In the genomic region with DNA sequence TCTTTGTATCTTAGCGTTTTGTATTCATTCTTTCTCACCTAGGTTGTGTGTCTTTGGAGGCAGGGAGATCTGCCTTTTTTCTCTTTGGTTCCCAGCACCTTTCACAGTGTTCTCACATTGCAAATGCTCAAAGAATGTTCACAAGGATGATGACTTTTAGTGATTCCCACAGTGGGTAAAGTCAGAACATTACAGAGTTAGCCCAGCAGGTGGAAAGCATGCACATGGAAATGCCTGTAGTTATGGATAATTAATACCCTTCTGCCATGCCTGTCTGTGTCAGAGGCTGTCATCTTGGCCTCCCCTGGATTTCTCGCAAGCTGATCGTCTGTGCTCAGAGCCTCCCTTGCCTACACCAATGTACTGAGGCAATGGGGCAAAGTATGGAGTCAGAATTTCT, we compare ENCODE assay signal across 11 cellular contexts.
DNase-seq lines count a peak whose midpoint lies in the region; ATAC-seq, FAIRE-seq and TF ChIP-seq lines count a peak whose summit lies in the region.
"Had no signal": no experiment of that assay in that cellular context is flagged by ENCODE, and none has a peak within 500 bp of the region (broad histone marks: within the 10 kb centered on the region; RNA-seq: fewer than 3 reads in every experiment).

No MANE protein-coding gene starts in this region.

- H3K36me3 Mint-ChIP-seq in astrocyte (ENCODE audit: low read depth, unreplicated experiment) = no peaks in the 10 kb centered on the region
- H3K36me3 Mint-ChIP-seq in neural progenitor cell = no peaks in the 10 kb centered on the region

- POLR2A ChIA-PET in A673 (lab: Charles Lee; ENCODE audit: low non-redundant PET) = interaction anchor here (0.5 kb wide), 1 partner anchor 8 kb away, joined by 7 read pairs; no protein-coding TSS in a partner anchor

- no peaks in the 10 kb centered on the region for H3F3A ChIP-seq in neural progenitor cell (ENCODE audit: low read depth)

- peaks cover 1% of the 10 kb centered on the region for H3K27me3 Mint-ChIP-seq in astrocyte (ENCODE audit: low read depth, unreplicated experiment)
- no peaks in the 10 kb centered on the region for H3K27me3 Mint-ChIP-seq in neural progenitor cell (ENCODE audit: insufficient read depth, low read depth)
- H3K27me3 Mint-ChIP-seq: stimulated activated naive CD8-positive, alpha-beta T cell treated with anti-CD3 and anti-CD28 coated beads, Interleukin-15, amount 100 ng/mL, for 72 hours had no signal

- no peak overlapping the region for H3K9ac ChIP-seq in astrocyte (ENCODE audit: low read length)
- no peak overlapping the region for H3K9ac ChIP-seq in neural progenitor cell

- CTCF ChIA-PET in A673 (lab: Charles Lee) = no interaction called here

- no peak for ATAC-seq in GM21737 (IDR thresholded peaks at IDR 0.05; ENCODE audit: unreplicated experiment)
- ATAC-seq: stimulated activated naive CD8-positive, alpha-beta T cell treated with anti-CD3 and anti-CD28 coated beads, Interleukin-15, amount 100 ng/mL, for 72 hours had no signal

- H3K9me3 Mint-ChIP-seq in astrocyte (ENCODE audit: unreplicated experiment) (no peaks in the 10 kb centered on the region), neural progenitor cell (no peaks in the 10 kb centered on the region)
- H3K9me3 Mint-ChIP-seq: stimulated activated naive CD8-positive, alpha-beta T cell treated with anti-CD3 and anti-CD28 coated beads, Interleukin-15, amount 100 ng/mL, for 72 hours had no signal

- H3K27me3 ChIP-seq in A673 (replicated peaks; ENCODE audit: insufficient read depth, low read depth, low read length, poor library complexity) = no peaks in the 10 kb centered on the region
- H3K27me3 ChIP-seq in astrocyte (ENCODE audit: insufficient read depth, low read length) = no peaks in the 10 kb centered on the region
- no peaks in the 10 kb centered on the region for H3K27me3 ChIP-seq in kidney epithelial cell (ENCODE audit: control insufficient read depth, insufficient read depth, low read length)
- H3K27me3 ChIP-seq in neural progenitor cell = no peaks in the 10 kb centered on the region

- TF ChIP-seq CTCF in A673 (conservative IDR thresholded peaks at IDR 0.05; ENCODE audit: low read depth, low read length) (peak; percentile 30; the same call in 1 of the 2 replicates), astrocyte (IDR thresholded peaks at IDR 0.05; ENCODE audit: insufficient read depth, low read depth, low read length) (peak; percentile 10), kidney epithelial cell (IDR thresholded peaks at IDR 0.05; ENCODE audit: insufficient read depth, low read length, poor library complexity, severe bottlenecking) (peak; percentile 19), neural progenitor cell (IDR thresholded peaks at IDR 0.05) (no peak)

- H3K4me2 ChIP-seq in astrocyte (ENCODE audit: low read length) = no peak overlapping the region
- no peak overlapping the region for H3K4me2 ChIP-seq in neural progenitor cell

- H3K9me3 ChIP-seq in A673 (ENCODE audit: low read depth, low read length, poor library complexity, severe bottlenecking) (no peaks in the 10 kb centered on the region), astrocyte (ENCODE audit: insufficient read depth, low read depth, low read length) (no peaks in the 10 kb centered on the region), neural progenitor cell (ENCODE audit: low read depth) (no peaks in the 10 kb centered on the region)

- no peak overlapping the region for H3K27ac Mint-ChIP-seq in astrocyte (ENCODE audit: unreplicated experiment)
- H3K27ac Mint-ChIP-seq in neural progenitor cell = no peak overlapping the region
- H3K27ac Mint-ChIP-seq: stimulated activated naive CD8-positive, alpha-beta T cell treated with anti-CD3 and anti-CD28 coated beads, Interleukin-15, amount 100 ng/mL, for 72 hours had no signal

- no peak overlapping the region for H3K27ac ChIP-seq in A673 (ENCODE audit: low read depth, low read length, poor library complexity, severe bottlenecking)
- no peak overlapping the region for H3K27ac ChIP-seq in astrocyte (ENCODE audit: low read depth, low read length)
- H3K27ac ChIP-seq in neural progenitor cell = no peak overlapping the region

- H2AFZ ChIP-seq in astrocyte (ENCODE audit: low read depth, low read length) (no peak overlapping the region), neural progenitor cell (replicated peaks) (no peak overlapping the region)

- H3K4me3 Mint-ChIP-seq in astrocyte (ENCODE audit: unreplicated experiment) (no peak overlapping the region), neural progenitor cell (no peak overlapping the region)
- H3K4me3 Mint-ChIP-seq: stimulated activated naive CD8-positive, alpha-beta T cell treated with anti-CD3 and anti-CD28 coated beads, Interleukin-15, amount 100 ng/mL, for 72 hours had no signal

- H3K36me3 ChIP-seq in A673 (ENCODE audit: insufficient read depth, low read length, poor library complexity, severe bottlenecking) = no peaks in the 10 kb centered on the region
- no peaks in the 10 kb centered on the region for H3K36me3 ChIP-seq in astrocyte (ENCODE audit: insufficient read depth, low read length)
- H3K36me3 ChIP-seq in kidney epithelial cell (ENCODE audit: control insufficient read depth, insufficient read depth, low read length) = no peaks in the 10 kb centered on the region
- no peaks in the 10 kb centered on the region for H3K36me3 ChIP-seq in neural progenitor cell

- FAIRE-seq in astrocyte (lab: Jason Lieb, UNC) = no peak

- BruUV-seq in A673 (replicated peaks; lab: Mats Ljungman, UMichigan) = no TSS peak

- H3K4me3 ChIP-seq in A673 (ENCODE audit: low read depth, low read length, poor library complexity, severe bottlenecking) (no peak overlapping the region), astrocyte (ENCODE audit: insufficient read depth, low read depth, low read length) (no peak overlapping the region), kidney epithelial cell (ENCODE audit: low read depth, low read length) (no peak overlapping the region), neural progenitor cell (no peak overlapping the region)

- H3K79me2 ChIP-seq in astrocyte (ENCODE audit: insufficient read depth, low read length) (no peaks in the 10 kb centered on the region), neural progenitor cell (ENCODE audit: low read depth) (no peaks in the 10 kb centered on the region)

- H3K4me1 ChIP-seq in A673 (ENCODE audit: insufficient read depth, low read length, poor library complexity, severe bottlenecking) (no peaks in the 10 kb centered on the region), astrocyte (ENCODE audit: insufficient read depth, low read length) (no peaks in the 10 kb centered on the region), neural progenitor cell (no peaks in the 10 kb centered on the region)

- peak; percentile 33 for DNase-seq in A673 (ENCODE audit: low spot score)
- DNase-seq in HT-29 (ENCODE audit: low spot score) = peak; percentile 47
- DNase-seq in astrocyte (ENCODE audit: low read depth) = peak; percentile 62
- DNase-seq in kidney epithelial cell (ENCODE audit: low read depth) = peak; percentile 43
- DNase-seq in neural progenitor cell (ENCODE audit: low spot score) = no peak
- DNase-seq in amniotic stem cell (lab: John Stamatoyannopoulos, UW) = no peak
- DNase-seq in ureter (ENCODE audit: low spot score) = no peak
- DNase-seq: activated effector memory CD4-positive, alpha-beta T cell treated with Interleukin-2 at 50 U/mL for 16 hours; NCI-H345; stimulated activated naive CD8-positive, alpha-beta T cell treated with anti-CD3 and anti-CD28 coated beads, Interleukin-15, amount 100 ng/mL, for 72 hours had no signal

- H3K4me1 Mint-ChIP-seq in astrocyte (ENCODE audit: low read depth, unreplicated experiment) (peaks cover 5% of the 10 kb centered on the region), neural progenitor cell (peaks cover 4% of the 10 kb centered on the region)
- H3K4me1 Mint-ChIP-seq: stimulated activated naive CD8-positive, alpha-beta T cell treated with anti-CD3 and anti-CD28 coated beads, Interleukin-15, amount 100 ng/mL, for 72 hours had no signal

- intact Hi-C loops in A673 (cut with micrococcal nuclease; ENCODE audit: unreplicated experiment) = loop anchor here (10.0 kb wide), 1 partner anchor 277 kb away; no protein-coding TSS in a partner anchor

- H4K20me1 ChIP-seq in astrocyte (ENCODE audit: insufficient read depth, low read length) (no peaks in the 10 kb centered on the region), neural progenitor cell (ENCODE audit: low read depth) (no peaks in the 10 kb centered on the region)

Comparison
In these comparisons a context has a peak if more than half of its experiments do, and no peak if none do; other contexts are left out.
1. DNase-seq: peak in A673 (single experiment), HT-29 (single experiment), astrocyte (single experiment) and kidney epithelial cell (single experiment); none in neural progenitor cell (single experiment), amniotic stem cell (single experiment) and ureter (single experiment).